ENCODE assay signal across 13 cellular contexts in genomic region chr11:69934861-69935494, GRCh38.
DNase-seq lines count a peak whose midpoint lies in the region; ATAC-seq, FAIRE-seq and TF ChIP-seq lines count a peak whose summit lies in the region.
"Had no signal": no experiment of that assay in that cellular context is flagged by ENCODE, and none has a peak within 500 bp of the region (broad histone marks: within the 10 kb centered on the region; RNA-seq: fewer than 3 reads in every experiment).

No MANE protein-coding gene starts in this region.

- no peak overlapping the region; the same call in 1 of the 2 replicates for H2BK20ac ChIP-seq in IMR-90 (ENCODE audit: low read depth, low read length)

- no peak for TF ChIP-seq CTCF in IMR-90 (conservative IDR thresholded peaks at IDR 0.05; ENCODE audit: low read depth, low read length)
- TF ChIP-seq CTCF in astrocyte (IDR thresholded peaks at IDR 0.05; ENCODE audit: insufficient read depth, low read depth, low read length) = no peak
- TF ChIP-seq CTCF in osteoblast (IDR thresholded peaks at IDR 0.05; ENCODE audit: extremely low read depth, low read depth, low read length) = no peak

- no peaks in the 10 kb centered on the region for H3K36me3 ChIP-seq in IMR-90 (ENCODE audit: control insufficient read depth, insufficient read depth, low read length)
- no peaks in the 10 kb centered on the region for H3K36me3 ChIP-seq in astrocyte (ENCODE audit: insufficient read depth, low read length)
- no peaks in the 10 kb centered on the region for H3K36me3 ChIP-seq in osteoblast (ENCODE audit: insufficient read depth, low read length)
- H3K36me3 ChIP-seq: ascending aorta, Peyer's patch had no signal

- H4K91ac ChIP-seq in IMR-90 (ENCODE audit: insufficient read depth, low read depth, low read length) = no peak overlapping the region

- peaks cover 5% of the 10 kb centered on the region; the same call in 1 of the 2 replicates for H3K4me1 ChIP-seq in IMR-90 (ENCODE audit: control insufficient read depth, insufficient read depth, low read length)
- H3K4me1 ChIP-seq in astrocyte (ENCODE audit: insufficient read depth, low read length) = peaks cover 8% of the 10 kb centered on the region
- H3K4me1 ChIP-seq in osteoblast (ENCODE audit: insufficient read depth, low read length) = no peaks in the 10 kb centered on the region
- H3K4me1 ChIP-seq: Peyer's patch had no signal

- peak; percentile 8 for DNase-seq in NCI-H82 (lab: John Stamatoyannopoulos, UW)
- no peak for DNase-seq in NCI-H82 treated with DMSO at 0.1 percent for 48 hours (lab: John Stamatoyannopoulos, UW; ENCODE audit: unreplicated experiment)
- DNase-seq in IMR-90 = peak; percentile 27
- DNase-seq in astrocyte (ENCODE audit: low read depth) = peak; percentile 37
- DNase-seq in osteoblast (ENCODE audit: insufficient read length, low spot score, missing footprints) = peak; percentile 64
- no peak for DNase-seq in medulla oblongata (ENCODE audit: extremely low spot score)
- DNase-seq in GM19240 (ENCODE audit: insufficient read length, low spot score) = no peak
- DNase-seq: activated CD4-positive, alpha-beta T cell treated with anti-CD3 and anti-CD28 coated beads, Interleukin-2, amount 10 ng/mL, durations not matched to agents 7 days and 5 days; activated T-cell treated with anti-CD3 and anti-CD28 coated beads, Interleukin-2, amount 50 U/mL, for 48 hours; MV-4-11 had no signal

- H3K79me1 ChIP-seq in IMR-90 (ENCODE audit: low read depth in 1 of 2, low read length in 2 of 2) = no peaks in the 10 kb centered on the region

- H3K23ac ChIP-seq in IMR-90 (ENCODE audit: low read depth, low read length) = no peak overlapping the region

- H4K5ac ChIP-seq in IMR-90 (ENCODE audit: low read depth, low read length) = no peak overlapping the region

- H3K4me1 Mint-ChIP-seq in astrocyte (ENCODE audit: low read depth, unreplicated experiment) = no peaks in the 10 kb centered on the region
- H3K4me1 Mint-ChIP-seq: activated CD4-positive, alpha-beta T cell treated with anti-CD3 and anti-CD28 coated beads, Interleukin-2, amount 10 ng/mL, durations not matched to agents 7 days and 5 days had no signal

- peaks cover 3% of the 10 kb centered on the region; the same call in 1 of the 2 replicates for H3K9me1 ChIP-seq in IMR-90 (ENCODE audit: insufficient read depth, low read length)

- peaks cover 2% of the 10 kb centered on the region for H3K9me3 Mint-ChIP-seq in astrocyte (ENCODE audit: unreplicated experiment)
- H3K9me3 Mint-ChIP-seq: activated CD4-positive, alpha-beta T cell treated with anti-CD3 and anti-CD28 coated beads, Interleukin-2, amount 10 ng/mL, durations not matched to agents 7 days and 5 days had no signal

- no peak for TF ChIP-seq RAD21 in IMR-90 (IDR thresholded peaks at IDR 0.05; ENCODE audit: low read length)

- POLR2A ChIA-PET in IMR-90 (lab: Charles Lee; ENCODE audit: unreplicated experiment) = no interaction called here

- no peak overlapping the region for H4K8ac ChIP-seq in IMR-90 (ENCODE audit: low read depth in 2 of 2, low read length in 2 of 2)

- no peak overlapping the region for H2BK5ac ChIP-seq in IMR-90 (ENCODE audit: low read depth, low read length, poor library complexity, severe bottlenecking)

- H3K9ac ChIP-seq in IMR-90 (ENCODE audit: low read depth, low read length) (no peak overlapping the region), astrocyte (ENCODE audit: low read length) (no peak overlapping the region)

- CTCF ChIA-PET in IMR-90 (lab: Yijun Ruan, JAX) = no interaction called here

- no peak overlapping the region for H2BK15ac ChIP-seq in IMR-90 (ENCODE audit: low read depth, low read length)

- H3K27me3 Mint-ChIP-seq in astrocyte (ENCODE audit: low read depth, unreplicated experiment) = peaks cover 39% of the 10 kb centered on the region

- intact Hi-C loops in IMR-90 (cut with micrococcal nuclease) = loop anchor here (5.0 kb wide), 1 partner anchor 137 kb away; no protein-coding TSS in a partner anchor

- no peak overlapping the region for H3K27ac Mint-ChIP-seq in astrocyte (ENCODE audit: unreplicated experiment)
- H3K27ac Mint-ChIP-seq: activated CD4-positive, alpha-beta T cell treated with anti-CD3 and anti-CD28 coated beads, Interleukin-2, amount 10 ng/mL, durations not matched to agents 7 days and 5 days had no signal

- WGBS in IMR-90 (ENCODE audit: extremely low coverage in 2 of 2, insufficient read length in 1 of 2), 2 experiments = 87% methylated on average over 3 of the region's 13 CpGs; no CpG with 5 or more reads in 1 of the 2 experiments

- peak overlapping the region; percentile 44 for H2AFZ ChIP-seq in IMR-90 (replicated peaks; ENCODE audit: low read length, poor library complexity)
- no peak overlapping the region for H2AFZ ChIP-seq in astrocyte (ENCODE audit: low read depth, low read length)
- H2AFZ ChIP-seq in osteoblast (ENCODE audit: low read length) = no peak overlapping the region

- BruUV-seq in IMR-90 (replicated peaks; lab: Mats Ljungman, UMichigan) = no TSS peak

- no peak for FAIRE-seq in astrocyte (lab: Jason Lieb, UNC)

- TF ChIP-seq POLR2A in IMR-90 (IDR thresholded peaks at IDR 0.05; ENCODE audit: low read depth, low read length) = no peak

- peak overlapping the region; percentile 68 for H2AK9ac ChIP-seq in IMR-90 (replicated peaks; ENCODE audit: low read depth, low read length, poor library complexity)

- H3K4me3 ChIP-seq in IMR-90 (ENCODE audit: insufficient read depth, low read depth, low read length) = no peak overlapping the region
- no peak overlapping the region for H3K4me3 ChIP-seq in astrocyte (ENCODE audit: insufficient read depth, low read depth, low read length)
- no peak overlapping the region for H3K4me3 ChIP-seq in osteoblast (ENCODE audit: insufficient read depth, low read length)
- H3K4me3 ChIP-seq: ascending aorta, Peyer's patch had no signal

- no peak for ATAC-seq in IMR-90 (ENCODE audit: low read depth)
- no peak for ATAC-seq in GM19397 (IDR thresholded peaks at IDR 0.05; ENCODE audit: unreplicated experiment)

- no peaks in the 10 kb centered on the region for H3K9me3 ChIP-seq in IMR-90 (ENCODE audit: control insufficient read depth, insufficient read depth, low read length)
- H3K9me3 ChIP-seq in astrocyte (ENCODE audit: insufficient read depth, low read depth, low read length) = no peaks in the 10 kb centered on the region
- no peaks in the 10 kb centered on the region for H3K9me3 ChIP-seq in osteoblast (ENCODE audit: low read depth, low read length)
- H3K9me3 ChIP-seq: ascending aorta, Peyer's patch had no signal

- no peak overlapping the region for H3K18ac ChIP-seq in IMR-90 (ENCODE audit: low read depth, low read length)

- H2AK5ac ChIP-seq in IMR-90 (ENCODE audit: low read depth, low read length) = no peak overlapping the region

- no peak overlapping the region for H3K27ac ChIP-seq in IMR-90 (ENCODE audit: insufficient read depth, low read length)
- no peak overlapping the region for H3K27ac ChIP-seq in astrocyte (ENCODE audit: low read depth, low read length)
- H3K27ac ChIP-seq in osteoblast (ENCODE audit: low read depth, low read length) = no peak overlapping the region
- H3K27ac ChIP-seq: ascending aorta, Peyer's patch had no signal

- dilution Hi-C loops in IMR-90 (cut with HindIII; ENCODE audit: low sequenced_read_pairs, unreplicated experiment) = no loop called here

- no peak overlapping the region for H3K4me3 Mint-ChIP-seq in astrocyte (ENCODE audit: unreplicated experiment)
- H3K4me3 Mint-ChIP-seq: activated CD4-positive, alpha-beta T cell treated with anti-CD3 and anti-CD28 coated beads, Interleukin-2, amount 10 ng/mL, durations not matched to agents 7 days and 5 days had no signal

- H3K14ac ChIP-seq in IMR-90 (replicated peaks; ENCODE audit: low read depth, low read length) = no peak overlapping the region

- no peak overlapping the region for H2BK120ac ChIP-seq in IMR-90 (ENCODE audit: low read depth, low read length)

- no peaks in the 10 kb centered on the region for H4K20me1 ChIP-seq in IMR-90 (ENCODE audit: insufficient read depth, low read length)
- H4K20me1 ChIP-seq in astrocyte (ENCODE audit: insufficient read depth, low read length) = no peaks in the 10 kb centered on the region
- H4K20me1 ChIP-seq in osteoblast (ENCODE audit: insufficient read depth, low read length) = no peaks in the 10 kb centered on the region

- H3K4ac ChIP-seq in IMR-90 (ENCODE audit: low read depth, low read length) = no peak overlapping the region

- H3K56ac ChIP-seq in IMR-90 (ENCODE audit: extremely low read depth, insufficient read depth, low read length) = no peak overlapping the region

- H3K27me3 ChIP-seq in IMR-90 (ENCODE audit: control insufficient read depth, insufficient read depth, low read length) = peaks cover 12% of the 10 kb centered on the region
- peaks cover 2% of the 10 kb centered on the region for H3K27me3 ChIP-seq in astrocyte (ENCODE audit: insufficient read depth, low read length)
- peaks cover 29% of the 10 kb centered on the region for H3K27me3 ChIP-seq in osteoblast (ENCODE audit: insufficient read depth, low read length)
- H3K27me3 ChIP-seq: ascending aorta, Peyer's patch had no signal

- H3K79me2 ChIP-seq in astrocyte (ENCODE audit: insufficient read depth, low read length) (no peaks in the 10 kb centered on the region), osteoblast (ENCODE audit: insufficient read depth, low read length) (no peaks in the 10 kb centered on the region)

- H3K36me3 Mint-ChIP-seq in astrocyte (ENCODE audit: low read depth, unreplicated experiment) = no peaks in the 10 kb centered on the region

- H3K4me2 ChIP-seq in IMR-90 (ENCODE audit: low read depth, low read length) = no peak overlapping the region
- no peak overlapping the region for H3K4me2 ChIP-seq in astrocyte (ENCODE audit: low read length)
- H3K4me2 ChIP-seq in osteoblast (ENCODE audit: insufficient read depth, low read length) = no peak overlapping the region

- in situ Hi-C loops in IMR-90 (cut with MboI; ENCODE audit: low sequenced_read_pairs) = no loop called here

TF ChIP-seq in IMR-90, 13 proteins besides CTCF, POLR2A, EP300 and RAD21 (continues in another document):
- TF ChIP-seq RCOR1 (IDR thresholded peaks at IDR 0.05; ENCODE audit: insufficient replicate concordance, low read length) = no peak
- no peak for TF ChIP-seq MAFK (IDR thresholded peaks at IDR 0.05; ENCODE audit: low read depth, low read length)
- no peak for TF ChIP-seq MXI1 (IDR thresholded peaks at IDR 0.05; ENCODE audit: borderline replicate concordance, low read depth, low read length)
- TF ChIP-seq FOS (IDR thresholded peaks at IDR 0.05; ENCODE audit: low read depth, low read length) = no peak
- TF ChIP-seq SMC3 (IDR thresholded peaks at IDR 0.05; ENCODE audit: low read depth, low read length) = no peak
- no peak for TF ChIP-seq CEBPB (IDR thresholded peaks at IDR 0.05; ENCODE audit: low read depth, low read length)
- TF ChIP-seq RFX5 (IDR thresholded peaks at IDR 0.05; ENCODE audit: low read depth, low read length) = no peak
- TF ChIP-seq CHD1 (IDR thresholded peaks at IDR 0.05; ENCODE audit: low read depth, low read length) = no peak

Comparison
In these comparisons a context has a peak if more than half of its experiments do, and no peak if none do; other contexts are left out.
1. DNase-seq: peak in NCI-H82 (single experiment), IMR-90 (single experiment), astrocyte (single experiment) and osteoblast (single experiment); none in NCI-H82 treated with DMSO at 0.1 percent for 48 hours (single experiment), medulla oblongata (single experiment) and GM19240 (single experiment).